In genomic region chr3:144477593-144477992, GRCh38 we compare ENCODE assay signal across 32 cellular contexts.
"Had no signal": no experiment of that assay in that cellular context is flagged by ENCODE, and none has a peak within 500 bp of the region (broad histone marks: within the 10 kb centered on the region; RNA-seq: fewer than 3 reads in every experiment).

No MANE protein-coding gene starts in this region.

- H3K4me1 ChIP-seq: adrenal gland, body of pancreas, breast epithelium had no signal

- H3K9me3 ChIP-seq: adrenal gland, body of pancreas, breast epithelium had no signal

- H3K27ac ChIP-seq: adrenal gland, body of pancreas, brain microvascular endothelial cell, breast epithelium, VCaP had no signal

- DNase-seq: activated B cell treated with CpG ODN at 0.5 μM for 24 hours; activated CD4-positive, alpha-beta memory T cell treated with anti-CD3 and anti-CD28 coated beads for 36 hours; activated CD4-positive, alpha-beta T cell treated with anti-CD3 and anti-CD28 coated beads for 4 hours; activated CD4-positive, alpha-beta T cell treated with anti-CD3 and anti-CD28 coated beads, Interleukin-2, amount 10 ng/mL, durations not matched to agents 24 days and 14 days; activated CD4-positive, alpha-beta T cell treated with anti-CD3 and anti-CD28 coated beads, Interleukin-2, amount 50 U/mL, for 1 hour; activated CD4-positive, alpha-beta T cell treated with anti-CD3 and anti-CD28 coated beads, Interleukin-2, amount 50 U/mL, for 4 hours; activated CD4-positive, CD25-positive, alpha-beta regulatory T cell treated with anti-CD3 and anti-CD28 coated beads, Interleukin-2, amount 50 U/mL, for 72 hours; activated CD8-positive, alpha-beta memory T cell treated with anti-CD3 and anti-CD28 coated beads, Interleukin-2, amount 50 U/mL, for 4 hours; activated CD8-positive, alpha-beta T cell treated with anti-CD3 and anti-CD28 coated beads for 36 hours; activated effector memory CD4-positive, alpha-beta T cell treated with anti-CD3 and anti-CD28 coated beads, Interleukin-2, amount 50 U/mL, for 16 hours; activated gamma-delta T cell treated with Interleukin-2 at 50 U/mL for 16 hours; activated naive CD4-positive, alpha-beta T cell; activated naive CD4-positive, alpha-beta T cell treated with anti-CD3 and anti-CD28 coated beads for 36 hours; activated naive CD4-positive, alpha-beta T cell treated with anti-CD3 and anti-CD28 coated beads, Interleukin-2, amount 50 U/mL, for 16 hours; activated naive CD8-positive, alpha-beta T cell treated with anti-CD3 and anti-CD28 coated beads for 36 hours; activated T-cell treated with anti-CD3 and anti-CD28 coated beads for 4 hours; activated T-cell treated with anti-CD3 and anti-CD28 coated beads, Interleukin-2, amount 50 U/mL, for 1 hour; activated T-cell treated with anti-CD3 and anti-CD28 coated beads, Interleukin-2, amount 50 U/mL, for 4 hours; activated T-cell treated with anti-CD3 and anti-CD28 coated beads, Interleukin-2, amount 50 U/mL, for 72 hours; adrenal gland; amniotic stem cell; aorta; body of pancreas; brain microvascular endothelial cell; central memory CD4-positive, alpha-beta T cell; T-helper 1 cell; T-helper 2 cell; T-helper 9 cell had no signal

- H3K36me3 ChIP-seq: adrenal gland, brain microvascular endothelial cell, breast epithelium had no signal

- H3K27me3 ChIP-seq: adrenal gland, body of pancreas, brain microvascular endothelial cell, breast epithelium had no signal

- H3K4me3 ChIP-seq: adrenal gland, body of pancreas, breast epithelium had no signal

- ATAC-seq: activated CD8-positive, alpha-beta T cell treated with anti-CD3 and anti-CD28 coated beads for 36 hours; activated naive CD4-positive, alpha-beta T cell treated with anti-CD3 and anti-CD28 coated beads, Interleukin-2, amount 50 U/mL, for 72 hours; activated T-cell treated with anti-CD3 and anti-CD28 coated beads, Interleukin-2, amount 50 U/mL, for 4 hours; activated T-cell treated with anti-CD3 and anti-CD28 coated beads, Interleukin-2, amount 50 U/mL, for 72 hours; activated T-helper 17 cell treated with anti-CD3 and anti-CD28 coated beads, Interleukin-2, amount 50 U/mL, for 72 hours; body of pancreas had no signal
